ENCODE assay signal across 2 cellular contexts in genomic region chr9:85964526-85964925, GRCh38.
A peak's percentile ranks its signal among the peaks of the same experiment; 100 is the strongest.
TF ChIP-seq lines count a peak whose summit lies in the region.

No MANE protein-coding gene starts in this region.

TF ChIP-seq in WTC11, 78 proteins besides CTCF, POLR2A, EP300 and RAD21:
- no peak for TF ChIP-seq OVOL2 (CRISPR knock-in tag; IDR thresholded peaks at IDR 0.05; ENCODE audit: borderline replicate concordance)
- no peak for TF ChIP-seq NR3C1 (CRISPR knock-in tag; conservative IDR thresholded peaks at IDR 0.05; ENCODE audit: low read depth)
- no peak for TF ChIP-seq ZNF423 (CRISPR knock-in tag; IDR thresholded peaks at IDR 0.05)
- no peak for TF ChIP-seq SOX15 (CRISPR knock-in tag; IDR thresholded peaks at IDR 0.05)
- TF ChIP-seq TP53 (CRISPR knock-in tag; IDR thresholded peaks at IDR 0.05), result no peak
- TF ChIP-seq GABPB1 (CRISPR knock-in tag; IDR thresholded peaks at IDR 0.05), result no peak
- TF ChIP-seq CREB1 (CRISPR knock-in tag; IDR thresholded peaks at IDR 0.05), result no peak
- no peak for TF ChIP-seq ZBTB43 (CRISPR knock-in tag; IDR thresholded peaks at IDR 0.05)
- TF ChIP-seq MXD4 (CRISPR knock-in tag; IDR thresholded peaks at IDR 0.05; ENCODE audit: borderline replicate concordance), result no peak
- no peak for TF ChIP-seq NFYB (CRISPR knock-in tag; conservative IDR thresholded peaks at IDR 0.05; ENCODE audit: low read depth)
- TF ChIP-seq, protein P1, sequence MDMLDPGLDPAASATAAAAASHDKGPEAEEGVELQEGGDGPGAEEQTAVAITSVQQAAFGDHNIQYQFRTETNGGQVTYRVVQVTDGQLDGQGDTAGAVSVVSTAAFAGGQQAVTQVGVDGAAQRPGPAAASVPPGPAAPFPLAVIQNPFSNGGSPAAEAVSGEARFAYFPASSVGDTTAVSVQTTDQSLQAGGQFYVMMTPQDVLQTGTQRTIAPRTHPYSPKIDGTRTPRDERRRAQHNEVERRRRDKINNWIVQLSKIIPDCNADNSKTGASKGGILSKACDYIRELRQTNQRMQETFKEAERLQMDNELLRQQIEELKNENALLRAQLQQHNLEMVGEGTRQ (CRISPR knock-in tag; IDR thresholded peaks at IDR 0.05), result no peak
- TF ChIP-seq TEAD4 (CRISPR knock-in tag; IDR thresholded peaks at IDR 0.05), result no peak
- TF ChIP-seq, protein P2, sequence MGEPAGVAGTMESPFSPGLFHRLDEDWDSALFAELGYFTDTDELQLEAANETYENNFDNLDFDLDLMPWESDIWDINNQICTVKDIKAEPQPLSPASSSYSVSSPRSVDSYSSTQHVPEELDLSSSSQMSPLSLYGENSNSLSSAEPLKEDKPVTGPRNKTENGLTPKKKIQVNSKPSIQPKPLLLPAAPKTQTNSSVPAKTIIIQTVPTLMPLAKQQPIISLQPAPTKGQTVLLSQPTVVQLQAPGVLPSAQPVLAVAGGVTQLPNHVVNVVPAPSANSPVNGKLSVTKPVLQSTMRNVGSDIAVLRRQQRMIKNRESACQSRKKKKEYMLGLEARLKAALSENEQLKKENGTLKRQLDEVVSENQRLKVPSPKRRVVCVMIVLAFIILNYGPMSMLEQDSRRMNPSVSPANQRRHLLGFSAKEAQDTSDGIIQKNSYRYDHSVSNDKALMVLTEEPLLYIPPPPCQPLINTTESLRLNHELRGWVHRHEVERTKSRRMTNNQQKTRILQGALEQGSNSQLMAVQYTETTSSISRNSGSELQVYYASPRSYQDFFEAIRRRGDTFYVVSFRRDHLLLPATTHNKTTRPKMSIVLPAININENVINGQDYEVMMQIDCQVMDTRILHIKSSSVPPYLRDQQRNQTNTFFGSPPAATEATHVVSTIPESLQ (CRISPR knock-in tag; IDR thresholded peaks at IDR 0.05), result no peak
- no peak for TF ChIP-seq ZNF671 (CRISPR knock-in tag; IDR thresholded peaks at IDR 0.05)
- no peak for TF ChIP-seq ZNF232 (CRISPR knock-in tag; IDR thresholded peaks at IDR 0.05)
- TF ChIP-seq, protein P3, sequence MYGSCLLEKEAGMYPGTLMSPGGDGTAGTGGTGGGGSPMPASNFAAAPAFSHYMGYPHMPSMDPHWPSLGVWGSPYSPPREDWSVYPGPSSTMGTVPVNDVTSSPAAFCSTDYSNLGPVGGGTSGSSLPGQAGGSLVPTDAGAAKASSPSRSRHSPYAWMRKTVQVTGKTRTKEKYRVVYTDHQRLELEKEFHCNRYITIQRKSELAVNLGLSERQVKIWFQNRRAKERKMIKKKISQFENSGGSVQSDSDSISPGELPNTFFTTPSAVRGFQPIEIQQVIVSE (CRISPR knock-in tag; IDR thresholded peaks at IDR 0.05; ENCODE audit: borderline replicate concordance), result no peak

TF ChIP-seq in K562, 482 proteins besides CTCF, POLR2A, EP300 and RAD21:
- no peak for TF ChIP-seq ZNF445 (CRISPR knock-in tag; IDR thresholded peaks at IDR 0.05; ENCODE audit: low read depth)
- TF ChIP-seq CEBPG (CRISPR knock-in tag; IDR thresholded peaks at IDR 0.05), result no peak
- TF ChIP-seq CEBPG (tag; conservative IDR thresholded peaks at IDR 0.05 in 1 of 2, IDR thresholded peaks at IDR 0.05 in 1 of 2), result peak in 1 of 2 experiments; percentile 68; a peak in 2 of 4 replicates
- TF ChIP-seq ZBTB17 (CRISPR knock-in tag; IDR thresholded peaks at IDR 0.05), result no peak
- TF ChIP-seq MIER1 (IDR thresholded peaks at IDR 0.05; ENCODE audit: low read depth), result no peak
- TF ChIP-seq TBL1XR1 (IDR thresholded peaks at IDR 0.05; ENCODE audit: low read length in 2 of 2), result no peak
- no peak for TF ChIP-seq ZNF263 (CRISPR knock-in tag; IDR thresholded peaks at IDR 0.05; ENCODE audit: borderline replicate concordance)
- no peak for TF ChIP-seq ZNF24 (IDR thresholded peaks at IDR 0.05)
- TF ChIP-seq FOSL1 (tag; conservative IDR thresholded peaks at IDR 0.05), result no peak
- TF ChIP-seq CEBPB (tag; IDR thresholded peaks at IDR 0.05), result peak; percentile 78
